ENCODE assay signal across 13 cellular contexts in genomic region chr22:24875862-24876506, GRCh38.
A peak's percentile ranks its signal among the peaks of the same experiment; 100 is the strongest.
DNase-seq lines count a peak whose midpoint lies in the region; FAIRE-seq and TF ChIP-seq lines count a peak whose summit lies in the region.
"Had no signal": no experiment of that assay in that cellular context is flagged by ENCODE, and none has a peak within 500 bp of the region (broad histone marks: within the 10 kb centered on the region; RNA-seq: fewer than 3 reads in every experiment).

No MANE protein-coding gene starts in this region.

- H2AFZ ChIP-seq in mammary epithelial cell (ENCODE audit: low read depth, low read length) (no peak overlapping the region), smooth muscle cell (ENCODE audit: low read depth) (no peak overlapping the region)

- peaks cover 7% of the 10 kb centered on the region for H3K36me3 Mint-ChIP-seq in MCF 10A (ENCODE audit: insufficient read depth, unreplicated experiment)
- H3K36me3 Mint-ChIP-seq in endodermal cell (ENCODE audit: low read depth) = no peaks in the 10 kb centered on the region

- BruUV-seq in MCF 10A (replicated peaks; lab: Mats Ljungman, UMichigan) (no TSS peak), mammary epithelial cell (replicated peaks; lab: Mats Ljungman, UMichigan) (no TSS peak)

- H3K4me2 ChIP-seq in mammary epithelial cell (ENCODE audit: insufficient read depth, low read depth, low read length) (no peak overlapping the region), smooth muscle cell (no peak overlapping the region)

- H3K9me3 Mint-ChIP-seq in MCF 10A (ENCODE audit: unreplicated experiment) (no peaks in the 10 kb centered on the region), endodermal cell (peaks cover 2% of the 10 kb centered on the region)
- H3K9me3 Mint-ChIP-seq: stimulated activated naive CD8-positive, alpha-beta T cell treated with anti-CD3 and anti-CD28 coated beads, Interleukin-15, Interleukin-2, amounts not matched to agents 100 ng/mL and 50 ng/mL, for 24 hours had no signal

- in situ Hi-C loops in mammary epithelial cell (cut with MboI; ENCODE audit: low sequenced_read_pairs in 2 of 2) = no loop called here

- POLR2A ChIA-PET in MCF 10A (lab: Yijun Ruan, JAX) = no interaction called here

- H3K27ac ChIP-seq in mammary epithelial cell (ENCODE audit: insufficient read depth, low read depth, low read length) (no peak overlapping the region), endodermal cell (ENCODE audit: low read depth, low read length) (no peak overlapping the region), smooth muscle cell (ENCODE audit: low read depth) (no peak overlapping the region)
- H3K27ac ChIP-seq: spleen had no signal

- H3K27ac Mint-ChIP-seq in MCF 10A (ENCODE audit: low read depth, unreplicated experiment) = no peak overlapping the region
- no peak overlapping the region for H3K27ac Mint-ChIP-seq in endodermal cell
- H3K27ac Mint-ChIP-seq: stimulated activated naive CD8-positive, alpha-beta T cell treated with anti-CD3 and anti-CD28 coated beads, Interleukin-15, Interleukin-2, amounts not matched to agents 100 ng/mL and 50 ng/mL, for 24 hours had no signal

- no peaks in the 10 kb centered on the region for H3K4me1 Mint-ChIP-seq in MCF 10A (ENCODE audit: insufficient read depth, unreplicated experiment)
- no peaks in the 10 kb centered on the region for H3K4me1 Mint-ChIP-seq in endodermal cell

- 71% methylated on average over 4 of the region's 4 CpGs for WGBS in mammary epithelial cell (ENCODE audit: low coverage, missing lambda C conversion rate)
- 49 to 71% methylated on average over 4 of the region's 4 CpGs for WGBS in endodermal cell (ENCODE audit: insufficient coverage in 1 of 2, insufficient read length in 1 of 2), 2 experiments
- WGBS in smooth muscle cell (ENCODE audit: low lambda C conversion rate) = 67% methylated on average over 4 of the region's 4 CpGs

- no peaks in the 10 kb centered on the region for H3K79me2 ChIP-seq in mammary epithelial cell (ENCODE audit: insufficient read depth, low read length)
- no peaks in the 10 kb centered on the region for H3K79me2 ChIP-seq in smooth muscle cell (ENCODE audit: low read depth)

- H3K9me3 ChIP-seq in mammary epithelial cell (replicated peaks; ENCODE audit: insufficient read depth, low read length) = no peaks in the 10 kb centered on the region
- no peaks in the 10 kb centered on the region for H3K9me3 ChIP-seq in endodermal cell (ENCODE audit: control insufficient read depth, low read length)
- no peaks in the 10 kb centered on the region for H3K9me3 ChIP-seq in smooth muscle cell (replicated peaks; ENCODE audit: low read depth)
- H3K9me3 ChIP-seq: mucosa of descending colon had no signal

- H3K27me3 ChIP-seq in mammary epithelial cell (ENCODE audit: insufficient read depth, low read length) = no peaks in the 10 kb centered on the region
- H3K27me3 ChIP-seq in endodermal cell (ENCODE audit: control insufficient read depth, insufficient read depth, low read length, poor library complexity, severe bottlenecking) = no peaks in the 10 kb centered on the region
- peaks cover 5% of the 10 kb centered on the region for H3K27me3 ChIP-seq in smooth muscle cell (ENCODE audit: low read depth)

- peaks cover 10% of the 10 kb centered on the region for H3K27me3 Mint-ChIP-seq in MCF 10A (ENCODE audit: insufficient read depth, unreplicated experiment)
- H3K27me3 Mint-ChIP-seq in endodermal cell (ENCODE audit: insufficient read depth) = peaks cover 5% of the 10 kb centered on the region
- H3K27me3 Mint-ChIP-seq: stimulated activated naive CD8-positive, alpha-beta T cell treated with anti-CD3 and anti-CD28 coated beads, Interleukin-15, Interleukin-2, amounts not matched to agents 100 ng/mL and 50 ng/mL, for 24 hours had no signal

- H4K20me1 ChIP-seq in mammary epithelial cell (ENCODE audit: insufficient read depth, low read length) (no peaks in the 10 kb centered on the region), smooth muscle cell (ENCODE audit: low read depth) (no peaks in the 10 kb centered on the region)

- DNase-seq in MCF 10A (ENCODE audit: unreplicated experiment) = peak; percentile 46
- no peak for DNase-seq in mammary epithelial cell
- DNase-seq in OCI-M1 (lab: John Stamatoyannopoulos, UW) = peak; percentile 80
- peak; percentile 92 for DNase-seq in endodermal cell
- DNase-seq in smooth muscle cell (lab: John Stamatoyannopoulos, UW; ENCODE audit: unreplicated experiment) = peak; percentile 16
- DNase-seq in activated gamma-delta T cell (lab: John Stamatoyannopoulos, UW) = no peak
- no peak for DNase-seq in DMS79 (lab: John Stamatoyannopoulos, UW)
- no peak for DNase-seq in frontal cortex (ENCODE audit: low spot score in 2 of 2)
- DNase-seq: AML-193, NCI-H1694 had no signal

- TF ChIP-seq CTCF in MCF 10A (IDR thresholded peaks at IDR 0.05; ENCODE audit: unreplicated experiment) (no peak), mammary epithelial cell (conservative IDR thresholded peaks at IDR 0.05 in 1 of 2, IDR thresholded peaks at IDR 0.05 in 1 of 2; ENCODE audit: extremely low read depth in 1 of 2, insufficient read depth in 1 of 2, low read depth in 1 of 2, low read length in 2 of 2) (no peak), endodermal cell (conservative IDR thresholded peaks at IDR 0.05) (no peak), smooth muscle cell (IDR thresholded peaks at IDR 0.05; ENCODE audit: borderline replicate concordance, insufficient read depth, poor library complexity, severe bottlenecking) (no peak)

- no peak overlapping the region for H3K9ac ChIP-seq in mammary epithelial cell (ENCODE audit: insufficient read depth, low read length)
- H3K9ac ChIP-seq in endodermal cell (ENCODE audit: extremely low read depth, low read length, poor library complexity, severe bottlenecking) = no peak overlapping the region
- no peak overlapping the region for H3K9ac ChIP-seq in smooth muscle cell (ENCODE audit: low read depth)

- dilution Hi-C loops in mammary epithelial cell (cut with HindIII; ENCODE audit: low sequenced_read_pairs) = loop anchor here (5.0 kb wide), 1 partner anchor 36 kb away; no protein-coding TSS in a partner anchor

- FAIRE-seq in frontal cortex (lab: Jason Lieb, UNC) = no peak

- H3K36me3 ChIP-seq in mammary epithelial cell (ENCODE audit: insufficient read depth, low read length) (no peaks in the 10 kb centered on the region), endodermal cell (ENCODE audit: control insufficient read depth, insufficient read depth, low read length) (no peaks in the 10 kb centered on the region), smooth muscle cell (ENCODE audit: low read depth) (no peaks in the 10 kb centered on the region)

- H3K4me1 ChIP-seq in mammary epithelial cell (ENCODE audit: insufficient read depth, low read length) (no peaks in the 10 kb centered on the region), endodermal cell (ENCODE audit: control insufficient read depth, insufficient read depth, low read length) (no peaks in the 10 kb centered on the region), smooth muscle cell (ENCODE audit: low read depth) (no peaks in the 10 kb centered on the region)
- H3K4me1 ChIP-seq: spleen had no signal

- H3K4me3 Mint-ChIP-seq in MCF 10A (ENCODE audit: unreplicated experiment) (no peak overlapping the region), endodermal cell (no peak overlapping the region)
- H3K4me3 Mint-ChIP-seq: stimulated activated naive CD8-positive, alpha-beta T cell treated with anti-CD3 and anti-CD28 coated beads, Interleukin-15, Interleukin-2, amounts not matched to agents 100 ng/mL and 50 ng/mL, for 24 hours had no signal

- H3F3A ChIP-seq in smooth muscle cell (ENCODE audit: low read depth) = no peaks in the 10 kb centered on the region

- intact Hi-C loops in MCF 10A (cut with micrococcal nuclease) = no loop called here
- intact Hi-C loops in mammary epithelial cell (cut with micrococcal nuclease) = no loop called here

- H3K4me3 ChIP-seq in mammary epithelial cell (replicated peaks in 1 of 3; ENCODE audit: insufficient read depth in 1 of 3, low read depth in 2 of 3, low read length in 3 of 3) = no peak overlapping the region
- no peak overlapping the region for H3K4me3 ChIP-seq in endodermal cell (ENCODE audit: low read length)
- no peak overlapping the region for H3K4me3 ChIP-seq in smooth muscle cell
- H3K4me3 ChIP-seq: mucosa of descending colon, spleen had no signal

- CTCF ChIA-PET in MCF 10A (lab: Yijun Ruan, JAX) (interaction anchor here (0.5 to 1.6 kb wide), 2 partner anchors 26 to 637 kb away, joined by 3 to 7 read pairs; no protein-coding TSS in a partner anchor), mammary epithelial cell (lab: Charles Lee; ENCODE audit: low non-redundant PET) (no interaction called here)

Comparison
In these comparisons a context has a peak if more than half of its experiments do, and no peak if none do; other contexts are left out.
1. DNase-seq: peak in MCF 10A (single experiment), OCI-M1 (single experiment), endodermal cell (single experiment) and smooth muscle cell (single experiment); none in mammary epithelial cell (single experiment), activated gamma-delta T cell (single experiment), DMS79 (single experiment) and frontal cortex (0 of 2).